Comparison of ENCODE assay signal across 8 cellular contexts in genomic region chr10:70131560-70131937, GRCh38. TPM values are rescaled to one million over a fixed set of nuclear protein-coding genes. Genes with fewer than 3 reads are reported as not detected.
A peak's percentile ranks its signal among the peaks of the same experiment; 100 is the strongest.
DNase-seq lines count a peak whose midpoint lies in the region; ATAC-seq and TF ChIP-seq lines count a peak whose summit lies in the region.

No MANE protein-coding gene starts in this region.

- 74 to 87% (median 80%) methylated on average over 3 to 4 of the region's 4 CpGs for WGBS in stomach, 5 donors
- WGBS in trophoblast cell (ENCODE audit: extremely low coverage, insufficient coverage, insufficient read length) = no CpG with 5 or more reads among the region's 4 CpGs

- H3K23ac ChIP-seq in trophoblast cell (ENCODE audit: low read length) = no peak overlapping the region

- H2AK5ac ChIP-seq in trophoblast cell (ENCODE audit: low read length) = no peak overlapping the region

- H3K4ac ChIP-seq in trophoblast cell (ENCODE audit: low read depth, low read length) = no peak overlapping the region

- H3K27ac Mint-ChIP-seq in activated CD4-positive, alpha-beta T cell treated with anti-CD3 and anti-CD28 coated beads, Interleukin-2, amount 10 ng/mL, durations not matched to agents 24 days and 14 days = no peak overlapping the region
- H3K27ac Mint-ChIP-seq in activated CD4-positive, alpha-beta memory T cell treated with anti-CD3 and anti-CD28 coated beads for 36 hours = no peak overlapping the region

- H4K8ac ChIP-seq in trophoblast cell (ENCODE audit: low read depth, low read length) = no peak overlapping the region

- no peaks in the 10 kb centered on the region for H3K9me3 Mint-ChIP-seq in activated CD4-positive, alpha-beta T cell treated with anti-CD3 and anti-CD28 coated beads, Interleukin-2, amount 10 ng/mL, durations not matched to agents 24 days and 14 days
- H3K9me3 Mint-ChIP-seq in activated CD4-positive, alpha-beta memory T cell treated with anti-CD3 and anti-CD28 coated beads for 36 hours = no peaks in the 10 kb centered on the region

- H3K4me1 Mint-ChIP-seq in activated CD4-positive, alpha-beta T cell treated with anti-CD3 and anti-CD28 coated beads, Interleukin-2, amount 10 ng/mL, durations not matched to agents 24 days and 14 days = peaks cover 13% of the 10 kb centered on the region
- peaks cover 17% of the 10 kb centered on the region for H3K4me1 Mint-ChIP-seq in activated CD4-positive, alpha-beta memory T cell treated with anti-CD3 and anti-CD28 coated beads for 36 hours (ENCODE audit: low read depth)

- H3K27me3 ChIP-seq in iPS-18a (ENCODE audit: control insufficient read depth, insufficient read depth, low read length) = peaks cover 33% of the 10 kb centered on the region
- no peaks in the 10 kb centered on the region for H3K27me3 ChIP-seq in stomach
- H3K27me3 ChIP-seq in foreskin keratinocyte = no peaks in the 10 kb centered on the region
- peaks cover 5% of the 10 kb centered on the region for H3K27me3 ChIP-seq in trophoblast cell (ENCODE audit: insufficient read depth, low read length)

- no peaks in the 10 kb centered on the region for H3K36me3 ChIP-seq in iPS-18a (ENCODE audit: control insufficient read depth, low read depth, low read length)
- peaks cover 0 to 19% (median 11%) of the 10 kb centered on the region in 4 donors for H3K36me3 ChIP-seq in stomach
- no peaks in the 10 kb centered on the region for H3K36me3 ChIP-seq in trophoblast cell (ENCODE audit: control insufficient read depth in 1 of 2, insufficient read depth in 2 of 2, low read length in 2 of 2)

- TF ChIP-seq CTCF in stomach (IDR thresholded peaks at IDR 0.05) (no peak), foreskin keratinocyte (conservative IDR thresholded peaks at IDR 0.05) (no peak)

- no peak overlapping the region for H2BK12ac ChIP-seq in trophoblast cell (ENCODE audit: low read length)

- peaks cover 5% of the 10 kb centered on the region for H3K79me2 ChIP-seq in trophoblast cell (ENCODE audit: control insufficient read depth, insufficient read depth, low read length, poor library complexity)

- no peak overlapping the region for H2AFZ ChIP-seq in trophoblast cell (ENCODE audit: insufficient read depth, low read length, poor library complexity)

- H2BK5ac ChIP-seq in trophoblast cell (ENCODE audit: low read depth, low read length, poor library complexity) = no peak overlapping the region

- no peak overlapping the region for H2BK120ac ChIP-seq in trophoblast cell (ENCODE audit: insufficient read depth, low read length, poor library complexity)

- peaks cover 2% of the 10 kb centered on the region for H3K27me3 Mint-ChIP-seq in activated CD4-positive, alpha-beta T cell treated with anti-CD3 and anti-CD28 coated beads, Interleukin-2, amount 10 ng/mL, durations not matched to agents 24 days and 14 days
- H3K27me3 Mint-ChIP-seq in activated CD4-positive, alpha-beta memory T cell treated with anti-CD3 and anti-CD28 coated beads for 36 hours = no peaks in the 10 kb centered on the region

- peak overlapping the region; percentile 61 for H3K4me3 ChIP-seq in iPS-18a (ENCODE audit: low read length)
- H3K4me3 ChIP-seq in stomach = peak overlapping the region; percentile 52 to 71 (median 69)
- no peak overlapping the region for H3K4me3 ChIP-seq in trophoblast cell (ENCODE audit: low read depth, low read length)

- H3K9ac ChIP-seq in iPS-18a (ENCODE audit: low read length) (no peak overlapping the region), trophoblast cell (ENCODE audit: low read length) (no peak overlapping the region)

- H3K4me1 ChIP-seq in iPS-18a (ENCODE audit: control insufficient read depth, low read depth, low read length) = peaks cover 5% of the 10 kb centered on the region
- H3K4me1 ChIP-seq in stomach = peaks cover 9 to 35% (median 28%) of the 10 kb centered on the region in 4 donors
- no peaks in the 10 kb centered on the region for H3K4me1 ChIP-seq in foreskin keratinocyte
- peaks cover 3 to 4% of the 10 kb centered on the region in 2 experiments for H3K4me1 ChIP-seq in trophoblast cell (ENCODE audit: control insufficient read depth in 1 of 2, insufficient read depth in 2 of 2, low read length in 2 of 2)

- H3K18ac ChIP-seq in trophoblast cell (ENCODE audit: low read length) = no peak overlapping the region

- H4K91ac ChIP-seq in trophoblast cell (ENCODE audit: low read depth, low read length) = no peak overlapping the region

- H3K36me3 Mint-ChIP-seq in activated CD4-positive, alpha-beta T cell treated with anti-CD3 and anti-CD28 coated beads, Interleukin-2, amount 10 ng/mL, durations not matched to agents 24 days and 14 days (ENCODE audit: low read depth) = peaks cover 3% of the 10 kb centered on the region
- peaks cover 4% of the 10 kb centered on the region for H3K36me3 Mint-ChIP-seq in activated CD4-positive, alpha-beta memory T cell treated with anti-CD3 and anti-CD28 coated beads for 36 hours

- DNase-seq in activated CD4-positive, alpha-beta T cell treated with anti-CD3 and anti-CD28 coated beads, Interleukin-2, amount 10 ng/mL, durations not matched to agents 24 days and 14 days = no peak
- DNase-seq in activated CD4-positive, alpha-beta T cell treated with anti-CD3 and anti-CD28 coated beads, Interleukin-2, amount 50 U/mL, for 4 hours = no peak
- no peak for DNase-seq in activated CD4-positive, alpha-beta memory T cell treated with anti-CD3 and anti-CD28 coated beads for 36 hours
- DNase-seq in stomach (no peak), foreskin keratinocyte (no peak), retina (no peak), trophoblast cell (no peak)

- peak overlapping the region; percentile 88 for H3K4me3 Mint-ChIP-seq in activated CD4-positive, alpha-beta T cell treated with anti-CD3 and anti-CD28 coated beads, Interleukin-2, amount 10 ng/mL, durations not matched to agents 24 days and 14 days
- H3K4me3 Mint-ChIP-seq in activated CD4-positive, alpha-beta memory T cell treated with anti-CD3 and anti-CD28 coated beads for 36 hours = peak overlapping the region; percentile 77

- ATAC-seq in foreskin keratinocyte = no peak

- H3K14ac ChIP-seq in trophoblast cell (ENCODE audit: low read length) = no peak overlapping the region

- H3K9me3 ChIP-seq in iPS-18a (ENCODE audit: control insufficient read depth, low read depth, low read length) (no peaks in the 10 kb centered on the region), stomach (no peaks in the 10 kb centered on the region), trophoblast cell (ENCODE audit: insufficient read depth, low read depth, low read length) (no peaks in the 10 kb centered on the region)

- H4K12ac ChIP-seq in trophoblast cell (ENCODE audit: low read depth, low read length) = no peak overlapping the region

- CTCF ChIA-PET in activated CD4-positive, alpha-beta memory T cell treated with anti-CD3 and anti-CD28 coated beads for 36 hours (lab: Charles Lee) = interaction anchor here (2.5 kb wide), 1 partner anchor 16 kb away, joined by 11 read pairs; no protein-coding TSS in a partner anchor

- POLR2A ChIA-PET in activated CD4-positive, alpha-beta memory T cell treated with anti-CD3 and anti-CD28 coated beads for 36 hours (lab: Charles Lee) = interaction anchor here (0.6 kb wide), 1 partner anchor 39 kb away, joined by 3 read pairs; no protein-coding TSS in a partner anchor

- H3K4me2 ChIP-seq in trophoblast cell (ENCODE audit: low read length) = no peak overlapping the region

- intact Hi-C loops in activated CD4-positive, alpha-beta T cell treated with anti-CD3 and anti-CD28 coated beads, Interleukin-2, amount 10 ng/mL, durations not matched to agents 24 days and 14 days (cut with micrococcal nuclease) = no loop called here
- intact Hi-C loops in activated CD4-positive, alpha-beta memory T cell treated with anti-CD3 and anti-CD28 coated beads for 36 hours (cut with micrococcal nuclease) = no loop called here
- intact Hi-C loops in stomach (cut with DNase I; ENCODE audit: low total_unique reads) = no loop called here

- TF ChIP-seq EP300 in stomach (IDR thresholded peaks at IDR 0.05) = no peak

- no peak for TF ChIP-seq POLR2A in stomach (IDR thresholded peaks at IDR 0.05)

- peaks cover 3% of the 10 kb centered on the region for H3K79me1 ChIP-seq in trophoblast cell (ENCODE audit: low read length)

- no peak overlapping the region for H3K27ac ChIP-seq in iPS-18a (ENCODE audit: low read length)
- H3K27ac ChIP-seq in stomach = peak overlapping the region; percentile 30 to 89 (median 83)
- H3K27ac ChIP-seq in foreskin keratinocyte = no peak overlapping the region
- no peak overlapping the region for H3K27ac ChIP-seq in trophoblast cell (ENCODE audit: low read depth, low read length)

RNA-seq across cellular contexts. Expression of gene AIFM2, which starts 1.1 kb away (rescaled TPM):
- 8.0 and 8.5 TPM in 2 replicates for total RNA-seq in activated CD4-positive, alpha-beta T cell treated with anti-CD3 and anti-CD28 coated beads, Interleukin-2, amount 10 ng/mL, durations not matched to agents 24 days and 14 days
- total RNA-seq in activated CD4-positive, alpha-beta memory T cell treated with anti-CD3 and anti-CD28 coated beads for 36 hours = 1 to 10 TPM; 5.3 to 7.1 TPM
- total RNA-seq in stomach (10 to 100 TPM in 1 of 5 donors, 1 to 10 TPM in 4; 4.5 to 12.9 (median 5.8) TPM), foreskin keratinocyte (2.7 and 2.8 TPM in 2 replicates)
- polyA plus RNA-seq in stomach (10 to 100 TPM in 2 of 3 donors, 1 to 10 TPM in 1; 6.3 to 14.5 (median 10.6) TPM), foreskin keratinocyte (3.7 and 3.9 TPM in 2 replicates)
- 1.2 and 1.3 TPM in 2 replicates for polyA plus RNA-seq in trophoblast cell (2013)

RNA-seq across cellular contexts. Expression of gene TYSND1, which starts 15.0 kb away (rescaled TPM):
- total RNA-seq in activated CD4-positive, alpha-beta T cell treated with anti-CD3 and anti-CD28 coated beads, Interleukin-2, amount 10 ng/mL, durations not matched to agents 24 days and 14 days = 14.9 and 15.3 TPM in 2 replicates
- 10 to 100 TPM; 10.9 to 12.1 TPM for total RNA-seq in activated CD4-positive, alpha-beta memory T cell treated with anti-CD3 and anti-CD28 coated beads for 36 hours
- total RNA-seq in stomach = 10 to 100 TPM in 1 of 5 donors, 1 to 10 TPM in 4; 1.2 to 79.4 (median 3.9) TPM
- polyA plus RNA-seq in stomach = 10 to 100 TPM in 1 of 3 donors, 1 to 10 TPM in 2; 4.8 to 16.3 (median 5.5) TPM
- total RNA-seq in foreskin keratinocyte = 12.2 and 12.3 TPM in 2 replicates
- polyA plus RNA-seq in foreskin keratinocyte = 11.6 and 12.0 TPM in 2 replicates
- 3.7 TPM in 2 replicates for polyA plus RNA-seq in trophoblast cell (2013)

RNA-seq across cellular contexts. Expression of gene SAR1A, which starts 38.8 kb away (rescaled TPM):
- total RNA-seq in activated CD4-positive, alpha-beta T cell treated with anti-CD3 and anti-CD28 coated beads, Interleukin-2, amount 10 ng/mL, durations not matched to agents 24 days and 14 days = 122 and 124 TPM in 2 replicates
- total RNA-seq in activated CD4-positive, alpha-beta memory T cell treated with anti-CD3 and anti-CD28 coated beads for 36 hours = 10 to 100 TPM; 91.9 to 94.8 TPM
- total RNA-seq in stomach (100 to 1,000 TPM in 1 of 5 donors, 10 to 100 TPM in 3, 1 to 10 TPM in 1; 8.7 to 178 (median 48.0) TPM), foreskin keratinocyte (85.2 and 85.7 TPM in 2 replicates)
- polyA plus RNA-seq in stomach (10 to 100 TPM; 23.2 to 31.0 (median 30.0) TPM), foreskin keratinocyte (44.2 and 48.0 TPM in 2 replicates)
- 131 and 137 TPM in 2 replicates for polyA plus RNA-seq in trophoblast cell (2013)

Comparison
In these comparisons a context has a peak if more than half of its experiments do, and no peak if none do; other contexts are left out.
1. H3K27ac ChIP-seq: peak in stomach (5 of 5); none in iPS-18a (single experiment), foreskin keratinocyte (single experiment) and trophoblast cell (single experiment).